Comparison of ENCODE assay signal across 8 cellular contexts in the genomic region with DNA sequence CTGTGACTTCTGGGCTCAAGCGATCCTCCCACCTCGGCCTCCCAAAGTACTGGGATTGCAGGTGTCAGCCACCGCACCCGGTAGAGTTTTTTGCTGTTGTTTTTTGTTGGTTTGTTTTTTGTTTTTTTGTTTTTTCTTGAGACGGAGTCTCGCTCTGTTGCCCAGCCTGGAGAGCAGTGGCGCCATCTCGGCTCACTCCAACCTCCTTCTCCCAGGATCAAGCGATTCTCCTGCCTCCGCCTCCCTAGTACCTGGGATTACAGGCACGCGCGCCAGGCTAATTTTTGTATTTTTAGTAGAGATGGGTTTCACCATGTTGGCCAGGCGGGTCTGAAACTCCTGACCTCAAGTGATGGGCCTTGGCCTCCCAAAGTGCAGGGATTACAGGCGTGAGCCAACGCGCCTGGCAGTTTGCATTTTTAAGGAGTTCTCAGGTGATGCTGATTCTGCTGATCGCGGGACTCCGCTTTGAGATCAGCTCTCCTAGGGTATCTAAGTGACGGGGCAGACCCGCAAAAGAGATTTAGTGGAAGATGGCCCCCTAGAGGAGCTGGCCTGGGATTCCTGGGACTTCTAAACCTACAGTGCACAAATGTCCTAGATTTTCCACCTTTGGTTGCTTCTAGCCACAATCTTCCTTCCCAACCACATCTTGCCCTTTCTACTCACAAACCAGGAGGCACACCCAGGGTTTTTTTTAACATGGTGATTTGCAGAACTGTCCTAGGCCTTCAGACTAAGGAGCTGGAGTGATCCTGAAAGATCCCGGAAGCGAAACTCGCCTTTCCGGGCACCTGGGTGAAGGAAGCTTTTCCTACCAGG. TPM values are rescaled to one million over a fixed set of nuclear protein-coding genes. Genes with fewer than 3 reads are reported as not detected.
DNase-seq lines count a peak whose midpoint lies in the region; ATAC-seq and TF ChIP-seq lines count a peak whose summit lies in the region.

No MANE protein-coding gene starts in this region.

- H3K4me3 Mint-ChIP-seq in endodermal cell (peak overlapping the region; percentile 91), nephron progenitor cell (peak overlapping the region; percentile 96)

- peak overlapping the region; percentile 88 for H3K4me2 ChIP-seq in OCI-LY1 (ENCODE audit: low read length)

- H3K9me2 ChIP-seq in OCI-LY1 (ENCODE audit: low read depth, low read length), result no peaks in the 10 kb centered on the region

- H3K4me1 Mint-ChIP-seq in endodermal cell, result peaks cover 11% of the 10 kb centered on the region
- H3K4me1 Mint-ChIP-seq in nephron progenitor cell, result peaks cover 35% of the 10 kb centered on the region

- no peaks in the 10 kb centered on the region for H3K9me3 ChIP-seq in OCI-LY1 (ENCODE audit: low read length)
- H3K9me3 ChIP-seq in endodermal cell (ENCODE audit: control insufficient read depth, low read length), result no peaks in the 10 kb centered on the region

- in situ Hi-C loops in G401 (cut with HindIII; ENCODE audit: low sequenced_read_pairs), result no loop called here

- H3K27ac ChIP-seq in 22Rv1 (peak overlapping the region; percentile 59), OCI-LY1 (ENCODE audit: low read depth, low read length, poor library complexity, severe bottlenecking) (peak overlapping the region; percentile 61), endodermal cell (ENCODE audit: low read depth, low read length) (no peak overlapping the region)

- no peaks in the 10 kb centered on the region for H3F3A ChIP-seq in OCI-LY1 (ENCODE audit: insufficient read depth, low read length)

- H3K9me3 Mint-ChIP-seq in endodermal cell (peaks cover 17% of the 10 kb centered on the region), nephron progenitor cell (peaks cover 49% of the 10 kb centered on the region)

- WGBS in endodermal cell (ENCODE audit: insufficient coverage in 1 of 2, insufficient read length in 1 of 2), 2 experiments, result 74% methylated on average over 21 to 26 of the region's 26 CpGs

- H3K27me3 Mint-ChIP-seq in endodermal cell (ENCODE audit: insufficient read depth), result peaks cover 25% of the 10 kb centered on the region
- peaks cover 6% of the 10 kb centered on the region for H3K27me3 Mint-ChIP-seq in nephron progenitor cell (ENCODE audit: low read depth, poor library complexity)

- H3K4me3 ChIP-seq in OCI-LY1 (ENCODE audit: low read depth, low read length, poor library complexity, severe bottlenecking) (peak overlapping the region; percentile 87), endodermal cell (ENCODE audit: low read length) (peak overlapping the region; percentile 83)

- peak; percentile 63 for DNase-seq in G401 (ENCODE audit: low spot score)
- DNase-seq in endodermal cell, result peak; percentile 81
- DNase-seq in nephron progenitor cell, result peak; percentile 11
- no peak for DNase-seq in GOT3 (lab: John Stamatoyannopoulos, UW)
- DNase-seq in nucleus accumbens (lab: John Stamatoyannopoulos, UW), result no peak

- H2AFZ ChIP-seq in OCI-LY1 (ENCODE audit: low read length), result peak overlapping the region; percentile 60; the same call in 1 of the 2 replicates

- peaks cover 38% of the 10 kb centered on the region for H3K79me2 ChIP-seq in OCI-LY1 (ENCODE audit: insufficient read depth, low read length)

- no peaks in the 10 kb centered on the region for H3K27me3 ChIP-seq in OCI-LY1 (ENCODE audit: insufficient read depth, low read length)
- no peaks in the 10 kb centered on the region for H3K27me3 ChIP-seq in endodermal cell (ENCODE audit: control insufficient read depth, insufficient read depth, low read length, poor library complexity, severe bottlenecking)

- no peak for ATAC-seq in HG02571 (IDR thresholded peaks at IDR 0.05; ENCODE audit: unreplicated experiment)

- H3K9ac ChIP-seq in OCI-LY1 (ENCODE audit: low read length), result peak overlapping the region; percentile 97
- H3K9ac ChIP-seq in endodermal cell (ENCODE audit: extremely low read depth, low read length, poor library complexity, severe bottlenecking), result peak overlapping the region; percentile 71

- TF ChIP-seq CTCF in 22Rv1 (IDR thresholded peaks at IDR 0.05) (peak; percentile 18; the same call in 1 of the 2 replicates), OCI-LY1 (IDR thresholded peaks at IDR 0.05; ENCODE audit: low read length) (peak; percentile 40; the same call in 1 of the 2 replicates), endodermal cell (conservative IDR thresholded peaks at IDR 0.05) (peak; percentile 69), nephron progenitor cell (IDR thresholded peaks at IDR 0.05) (no peak)

- H3K36me3 ChIP-seq in OCI-LY1 (ENCODE audit: insufficient read depth, low read length) (no peaks in the 10 kb centered on the region), endodermal cell (ENCODE audit: control insufficient read depth, insufficient read depth, low read length) (no peaks in the 10 kb centered on the region)

- peak overlapping the region; percentile 90 for H3K27ac Mint-ChIP-seq in endodermal cell
- H3K27ac Mint-ChIP-seq in nephron progenitor cell, result peak overlapping the region; percentile 94

- H3K36me3 Mint-ChIP-seq in endodermal cell (ENCODE audit: low read depth) (peaks cover 32% of the 10 kb centered on the region), nephron progenitor cell (ENCODE audit: low read depth) (peaks cover 46% of the 10 kb centered on the region)

- H3K4me1 ChIP-seq in OCI-LY1 (ENCODE audit: insufficient read depth, low read length, severe bottlenecking) (peaks cover 36% of the 10 kb centered on the region), endodermal cell (ENCODE audit: control insufficient read depth, insufficient read depth, low read length) (no peaks in the 10 kb centered on the region)

- H4K20me1 ChIP-seq in OCI-LY1 (ENCODE audit: insufficient read depth, low read length), result no peaks in the 10 kb centered on the region

RNA-seq across cellular contexts. Expression of a gene that starts 45.2 kb away (rescaled TPM):
- not detected in 2 replicates for total RNA-seq in G401 (2014; rRNA removed; shearing (Covaris generic))
- not detected for total RNA-seq in endodermal cell
- not detected for polyA plus RNA-seq in endodermal cell (2013, experiment 1 of 2)
- not detected for polyA plus RNA-seq in endodermal cell (2013, experiment 2 of 2)

RNA-seq across cellular contexts. Expression of a gene that starts 45.9 kb away (rescaled TPM):
- 1.9 and 2.3 TPM in 2 replicates for total RNA-seq in G401 (2014; rRNA removed; shearing (Covaris generic))
- 1 to 10 TPM; 5.4 to 7.1 TPM for total RNA-seq in endodermal cell
- 6.2 TPM for polyA plus RNA-seq in endodermal cell (2013, experiment 1 of 2)
- polyA plus RNA-seq in endodermal cell (2013, experiment 2 of 2), result 5.6 TPM

RNA-seq across cellular contexts. Expression of a gene that starts 53.5 kb away (rescaled TPM):
- total RNA-seq in G401 (2014; rRNA removed; shearing (Covaris generic)), result not detected in 2 replicates
- not detected for total RNA-seq in endodermal cell
- polyA plus RNA-seq in endodermal cell (2013, experiment 1 of 2), result not detected
- not detected for polyA plus RNA-seq in endodermal cell (2013, experiment 2 of 2)

Comparison
In these comparisons a context has a peak if more than half of its experiments do, and no peak if none do; other contexts are left out.
1. DNase-seq: peak in G401 (single experiment), endodermal cell (single experiment) and nephron progenitor cell (single experiment); none in GOT3 (single experiment) and nucleus accumbens (0 of 56).